Comparison of ENCODE assay signal across 17 cellular contexts in the genomic region with DNA sequence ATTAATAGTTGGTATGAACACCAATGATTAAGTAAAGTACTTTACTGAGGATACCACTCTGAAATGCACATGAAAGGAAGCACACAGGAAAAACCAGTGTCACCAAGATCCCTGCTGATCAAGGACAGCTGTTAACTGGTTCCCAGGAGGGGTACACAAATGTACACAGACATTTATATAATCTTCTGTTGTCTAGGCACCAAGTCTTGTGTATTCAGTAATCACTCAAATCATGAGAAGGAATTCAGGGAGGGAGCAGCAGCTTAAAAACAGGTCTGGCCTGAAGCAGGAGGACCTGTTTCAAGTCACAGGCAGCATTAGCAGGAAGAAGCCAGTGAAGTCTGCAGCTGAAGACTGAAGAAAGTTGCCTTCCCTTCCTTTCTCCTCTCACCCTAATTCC. TPM values are rescaled to one million over a fixed set of nuclear protein-coding genes. Genes with fewer than 3 reads are reported as not detected.
DNase-seq lines count a peak whose midpoint lies in the region; ATAC-seq and TF ChIP-seq lines count a peak whose summit lies in the region.
"Had no signal": no experiment of that assay in that cellular context is flagged by ENCODE, and none has a peak within 500 bp of the region (broad histone marks: within the 10 kb centered on the region; RNA-seq: fewer than 3 reads in every experiment).

No MANE protein-coding gene starts in this region.

- H3K4me3 ChIP-seq in ascending aorta (no peak overlapping the region), thoracic aorta (no peak overlapping the region)
- no peak overlapping the region for H3K4me3 ChIP-seq in CD8-positive, alpha-beta memory T cell (ENCODE audit: low read length)
- H3K4me3 ChIP-seq: A549, skin epidermis, uterus had no signal

- H3K4me1 ChIP-seq in ascending aorta (peaks cover 3 to 54% of the 10 kb centered on the region in 2 donors), thoracic aorta (ENCODE audit: control insufficient read depth in 1 of 2, low read depth in 2 of 2) (peaks cover 36 to 75% of the 10 kb centered on the region in 2 donors)
- H3K4me1 ChIP-seq in CD8-positive, alpha-beta memory T cell (ENCODE audit: insufficient read depth, low read length): no peaks in the 10 kb centered on the region
- H3K4me1 ChIP-seq: A549, uterus had no signal

- H3K27ac Mint-ChIP-seq in Calu3 (ENCODE audit: unreplicated experiment): no peak overlapping the region
- H3K27ac Mint-ChIP-seq in CD8-positive, alpha-beta memory T cell: peak overlapping the region in 1 of 8 donors; percentile 33
- H3K27ac Mint-ChIP-seq: activated naive CD8-positive, alpha-beta T cell; CD4-positive, alpha-beta T cell had no signal

- H3K27me3 Mint-ChIP-seq in Calu3 (ENCODE audit: unreplicated experiment): no peaks in the 10 kb centered on the region
- no peaks in the 10 kb centered on the region for H3K27me3 Mint-ChIP-seq in CD8-positive, alpha-beta memory T cell
- H3K27me3 Mint-ChIP-seq: activated naive CD8-positive, alpha-beta T cell; CD4-positive, alpha-beta T cell had no signal

- H3K36me3 ChIP-seq in ascending aorta (no peaks in the 10 kb centered on the region), thoracic aorta (no peaks in the 10 kb centered on the region)
- no peaks in the 10 kb centered on the region for H3K36me3 ChIP-seq in CD8-positive, alpha-beta memory T cell (ENCODE audit: insufficient read depth, low read length)
- H3K36me3 ChIP-seq: uterus had no signal

- no peaks in the 10 kb centered on the region for H3K27me3 ChIP-seq in ascending aorta
- H3K27me3 ChIP-seq in thoracic aorta (replicated peaks; ENCODE audit: insufficient read depth): no peaks in the 10 kb centered on the region
- no peaks in the 10 kb centered on the region for H3K27me3 ChIP-seq in CD8-positive, alpha-beta memory T cell (ENCODE audit: insufficient read depth, low read length, poor library complexity, severe bottlenecking)
- H3K27me3 ChIP-seq: uterus had no signal

- POLR2A ChIA-PET in CD8-positive, alpha-beta memory T cell (lab: Charles Lee): no interaction called here

- no peaks in the 10 kb centered on the region for H3K9me3 Mint-ChIP-seq in Calu3 (ENCODE audit: low read depth, unreplicated experiment)
- no peaks in the 10 kb centered on the region for H3K9me3 Mint-ChIP-seq in CD8-positive, alpha-beta memory T cell
- H3K9me3 Mint-ChIP-seq: CD4-positive, alpha-beta T cell had no signal

- no peaks in the 10 kb centered on the region for H3K36me3 Mint-ChIP-seq in Calu3 (ENCODE audit: insufficient read depth, unreplicated experiment)
- peaks cover 0 to 10% (median 4%) of the 10 kb centered on the region in 3 donors for H3K36me3 Mint-ChIP-seq in CD8-positive, alpha-beta memory T cell

- DNase-seq in SIG-M5 treated with dmso at 0.1 percent for 504 hours (lab: John Stamatoyannopoulos, UW; ENCODE audit: unreplicated experiment) (peak; percentile 70), SIG-M5 (lab: John Stamatoyannopoulos, UW) (no peak), ascending aorta (ENCODE audit: low spot score in 2 of 2) (no peak), left kidney (ENCODE audit: low read depth, low spot score) (peak; percentile 30), thoracic aorta (ENCODE audit: low spot score) (no peak), inferior parietal cortex (ENCODE audit: extremely low spot score) (no peak), Calu3 (no peak)
- no peak for DNase-seq in CD8-positive, alpha-beta memory T cell
- DNase-seq: activated CD4-positive, alpha-beta T cell treated with anti-CD3 and anti-CD28 coated beads for 4 hours; CD4-positive, alpha-beta T cell; hippocampal formation; Karpas-422; T1000; uterus had no signal

- H3K4me1 Mint-ChIP-seq in Calu3 (ENCODE audit: low read depth, unreplicated experiment): no peaks in the 10 kb centered on the region
- H3K4me1 Mint-ChIP-seq in CD8-positive, alpha-beta memory T cell: peaks cover 22 to 61% (median 41%) of the 10 kb centered on the region in 3 donors

- peak overlapping the region; percentile 3 to 23 for H3K27ac ChIP-seq in ascending aorta
- H3K27ac ChIP-seq in thoracic aorta: peak overlapping the region; percentile 13 to 87
- H3K27ac ChIP-seq in CD8-positive, alpha-beta memory T cell (ENCODE audit: low read depth, low read length): no peak overlapping the region
- H3K27ac ChIP-seq: A549, uterus had no signal

- intact Hi-C loops in ascending aorta (cut with DNase I) (loop anchor here (5.0 kb wide), 1 partner anchor 1042 kb away; a partner anchor contains a TSS), Calu3 (cut with micrococcal nuclease; ENCODE audit: unreplicated experiment) (no loop called here)

- CTCF ChIA-PET in Calu3 (lab: Charles Lee): interaction anchor here (1.7 kb wide), 1 partner anchor 19 kb away, joined by 5 read pairs; a partner anchor contains a TSS
- CTCF ChIA-PET in CD8-positive, alpha-beta memory T cell (lab: Charles Lee): interaction anchor here (1.0 to 1.1 kb wide), 2 partner anchors 14 to 110 kb away, joined by 3 to 4 read pairs; no protein-coding TSS in a partner anchor

- no peak for TF ChIP-seq CTCF in ascending aorta (IDR thresholded peaks at IDR 0.05)
- no peak for TF ChIP-seq CTCF in thoracic aorta (IDR thresholded peaks at IDR 0.05)
- no peak for TF ChIP-seq CTCF in Calu3 (IDR thresholded peaks at IDR 0.05; ENCODE audit: unreplicated experiment)

- no TSS peak for BruUV-seq in Calu3 (replicated peaks; lab: Mats Ljungman, UMichigan)

- H3K9me3 ChIP-seq in ascending aorta (no peaks in the 10 kb centered on the region), thoracic aorta (no peaks in the 10 kb centered on the region)
- no peaks in the 10 kb centered on the region for H3K9me3 ChIP-seq in CD8-positive, alpha-beta memory T cell (ENCODE audit: low read length)
- H3K9me3 ChIP-seq: A549, uterus had no signal

- no peak overlapping the region for H3K4me3 Mint-ChIP-seq in Calu3 (ENCODE audit: low read depth, unreplicated experiment)
- no peak overlapping the region for H3K4me3 Mint-ChIP-seq in CD8-positive, alpha-beta memory T cell
- H3K4me3 Mint-ChIP-seq: activated naive CD8-positive, alpha-beta T cell; CD4-positive, alpha-beta T cell had no signal

- no peak for ATAC-seq in thoracic aorta (ENCODE audit: insufficient number of reproducible peaks, low FRiP score, low read depth)
- ATAC-seq: A549 had no signal

RNA-seq across cellular contexts. Expression of a gene that starts 18.7 kb away (rescaled TPM):
- 43.9 TPM for total RNA-seq in ascending aorta
- 10 to 100 TPM; 28.2 to 48.5 TPM for total RNA-seq in thoracic aorta
- total RNA-seq in Calu3 (2022): 4.6 and 6.6 TPM in 2 replicates
- total RNA-seq in CD8-positive, alpha-beta memory T cell: 1 to 10 TPM; 6.6 to 7.9 TPM
- polyA plus RNA-seq in CD8-positive, alpha-beta memory T cell: 22.2 TPM

Comparison
In these comparisons a context has a peak if more than half of its experiments do, and no peak if none do; other contexts are left out.
1. DNase-seq: peak in SIG-M5 treated with dmso at 0.1 percent for 504 hours (single experiment) and left kidney (single experiment); none in SIG-M5 (single experiment), ascending aorta (0 of 2), thoracic aorta (single experiment), inferior parietal cortex (single experiment), Calu3 (single experiment) and CD8-positive, alpha-beta memory T cell (0 of 5).